In the genomic region with DNA sequence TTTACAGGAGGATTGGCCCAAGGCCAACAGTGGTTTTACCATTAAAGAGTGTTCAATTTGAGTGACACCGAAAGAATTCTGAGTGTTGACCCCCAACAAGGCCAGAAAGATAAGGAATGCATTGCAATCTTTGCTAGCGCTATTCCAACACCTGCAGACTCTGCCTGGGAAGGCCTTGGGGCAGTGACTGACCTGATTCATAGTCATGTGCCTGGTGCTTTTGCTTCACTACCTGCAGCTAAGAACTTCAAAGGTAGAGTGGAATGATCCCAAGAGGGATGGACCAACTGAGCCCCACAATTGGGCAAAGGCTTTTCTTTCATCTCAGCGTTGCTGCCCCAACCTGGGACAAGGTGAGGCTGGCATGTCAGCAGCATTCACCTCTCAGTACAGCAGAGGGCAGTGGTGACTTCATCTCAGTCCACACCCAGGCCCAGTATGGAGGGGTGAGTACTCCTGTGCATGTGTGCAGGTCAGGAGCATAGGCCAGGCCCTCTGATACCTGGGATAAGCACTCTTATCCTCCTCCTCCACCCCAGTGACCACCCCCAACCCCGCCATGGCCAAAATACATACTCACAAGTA, we compare ENCODE assay signal across 8 cellular contexts.
DNase-seq lines count a peak whose midpoint lies in the region; ATAC-seq lines count a peak whose summit lies in the region.

No MANE protein-coding gene starts in this region.

- intact Hi-C loops in Right ventricle myocardium superior (cut with DNase I), result loop anchor here (5.0 to 10.0 kb wide), 2 partner anchors 153 to 276 kb away; partner anchors contain the start of gene GNAO1

- peak; percentile 93 for ATAC-seq in Right ventricle myocardium superior (ENCODE audit: poor library complexity)
- no peak for ATAC-seq in HG03280 (IDR thresholded peaks at IDR 0.05; ENCODE audit: unreplicated experiment)
- ATAC-seq in HG02981 (IDR thresholded peaks at IDR 0.05; ENCODE audit: unreplicated experiment), result no peak

- DNase-seq in NCI-H2029 treated with DMSO at 0.1 percent for 48 hours (lab: John Stamatoyannopoulos, UW) (peak; percentile 3), NCI-H2029 (lab: John Stamatoyannopoulos, UW) (no peak), M059J (ENCODE audit: low read depth) (peak; percentile 56), Right ventricle myocardium superior (no peak)
- peak; percentile 0 to 6 for DNase-seq in activated CD4-positive, alpha-beta T cell treated with anti-CD3 and anti-CD28 coated beads, Interleukin-2, amount 50 U/mL, for 4 hours
- DNase-seq in stimulated activated CD4-positive, alpha-beta T cell treated with anti-CD3 and anti-CD28 coated beads, Interleukin-4, amount 100 ng/mL, for 1 hour, result peak; percentile 6

Comparison
In these comparisons a context has a peak if more than half of its experiments do, and no peak if none do; other contexts are left out.
1. DNase-seq: peak in NCI-H2029 treated with DMSO at 0.1 percent for 48 hours (single experiment), M059J (single experiment), activated CD4-positive, alpha-beta T cell treated with anti-CD3 and anti-CD28 coated beads, Interleukin-2, amount 50 U/mL, for 4 hours (2 of 2) and stimulated activated CD4-positive, alpha-beta T cell treated with anti-CD3 and anti-CD28 coated beads, Interleukin-4, amount 100 ng/mL, for 1 hour (single experiment); none in NCI-H2029 (single experiment) and Right ventricle myocardium superior (single experiment).